ENCODE assay signal across 8 cellular contexts in the genomic region with DNA sequence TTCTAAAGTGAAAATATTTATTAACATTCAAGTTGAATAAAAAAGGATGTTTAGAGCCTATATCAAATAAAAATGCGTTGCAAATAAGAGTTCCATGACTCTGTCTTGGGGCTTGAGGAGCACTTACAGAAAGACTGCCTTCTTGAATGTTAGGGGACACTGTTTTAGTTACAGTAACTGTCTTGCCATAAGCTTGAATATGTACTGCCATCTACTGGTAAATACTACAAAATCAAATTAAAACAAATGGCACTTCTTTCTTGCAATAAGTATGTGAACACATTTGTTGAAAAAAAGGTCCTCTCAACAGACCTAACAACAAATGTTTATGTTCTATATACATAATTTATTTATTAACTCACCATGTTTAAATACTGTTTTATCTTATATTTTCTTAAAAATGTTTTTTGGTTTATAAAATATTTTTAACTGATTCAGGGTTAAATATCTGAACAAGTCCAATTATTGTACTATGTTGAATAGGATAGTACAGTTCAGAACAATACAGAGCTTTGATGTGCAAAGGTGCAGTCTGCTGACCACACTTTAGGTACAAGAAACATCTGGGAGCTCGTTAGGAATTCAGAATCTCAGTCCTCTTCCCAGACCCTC.
A peak's percentile ranks its signal among the peaks of the same experiment; 100 is the strongest.
DNase-seq lines count a peak whose midpoint lies in the region; ATAC-seq lines count a peak whose summit lies in the region.

No MANE protein-coding gene starts in this region.

- peak; percentile 34 for DNase-seq in DMS 273 treated with DMSO at 0.1 percent for 48 hours (lab: John Stamatoyannopoulos, UW)
- peak; percentile 3 for DNase-seq in NCI-H1092 (lab: John Stamatoyannopoulos, UW)
- DNase-seq in SW480 (ENCODE audit: low spot score) = peak; percentile 58
- peak; percentile 17 for DNase-seq in iPS DF 19.7 (ENCODE audit: low read depth, low spot score)

- ATAC-seq in GM21447 (IDR thresholded peaks at IDR 0.05; ENCODE audit: unreplicated experiment) = peak; percentile 57
- no peak for ATAC-seq in GM19328 (IDR thresholded peaks at IDR 0.05; ENCODE audit: unreplicated experiment)
- no peak for ATAC-seq in GM21381 (IDR thresholded peaks at IDR 0.05; ENCODE audit: unreplicated experiment)
- no peak for ATAC-seq in HG02610 (IDR thresholded peaks at IDR 0.05; ENCODE audit: unreplicated experiment)

Comparison
In these comparisons a context has a peak if more than half of its experiments do, and no peak if none do; other contexts are left out.
1. DNase-seq: peak in every context shown above with its lines; median percentile 58 in SW480; 34 in DMS 273 treated with DMSO at 0.1 percent for 48 hours; 17 in iPS DF 19.7; 3 in NCI-H1092.